ENCODE assay signal across 1 cellular context in the genomic region with DNA sequence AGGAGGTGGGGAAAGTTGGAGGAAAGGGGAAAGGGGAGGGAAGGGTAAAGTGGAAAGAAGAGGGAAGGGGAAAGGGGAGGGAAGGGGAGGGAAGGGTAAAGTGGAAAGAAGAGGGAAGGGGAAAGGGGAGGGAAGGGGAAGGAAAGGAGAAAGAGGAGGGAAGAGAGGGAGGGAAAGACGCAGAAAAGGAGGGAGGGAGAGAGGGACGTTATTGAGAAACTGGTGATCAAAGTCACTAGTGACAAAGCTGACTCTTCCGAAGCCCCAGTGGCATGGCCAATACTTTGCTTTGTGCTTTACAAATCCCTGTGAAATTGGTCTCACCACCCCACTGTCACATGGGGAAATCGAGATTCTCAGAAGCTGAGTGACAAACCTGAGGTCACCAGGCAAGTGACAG.
TF ChIP-seq lines count a peak whose summit lies in the region.

No MANE protein-coding gene starts in this region.

TF ChIP-seq in HepG2, 621 proteins besides CTCF, POLR2A, EP300 and RAD21 (continued from another document):
- TF ChIP-seq, protein P1, sequence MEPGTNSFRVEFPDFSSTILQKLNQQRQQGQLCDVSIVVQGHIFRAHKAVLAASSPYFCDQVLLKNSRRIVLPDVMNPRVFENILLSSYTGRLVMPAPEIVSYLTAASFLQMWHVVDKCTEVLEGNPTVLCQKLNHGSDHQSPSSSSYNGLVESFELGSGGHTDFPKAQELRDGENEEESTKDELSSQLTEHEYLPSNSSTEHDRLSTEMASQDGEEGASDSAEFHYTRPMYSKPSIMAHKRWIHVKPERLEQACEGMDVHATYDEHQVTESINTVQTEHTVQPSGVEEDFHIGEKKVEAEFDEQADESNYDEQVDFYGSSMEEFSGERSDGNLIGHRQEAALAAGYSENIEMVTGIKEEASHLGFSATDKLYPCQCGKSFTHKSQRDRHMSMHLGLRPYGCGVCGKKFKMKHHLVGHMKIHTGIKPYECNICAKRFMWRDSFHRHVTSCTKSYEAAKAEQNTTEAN (CRISPR knock-in tag; conservative IDR thresholded peaks at IDR 0.05), result no peak
- TF ChIP-seq HNRNPK (IDR thresholded peaks at IDR 0.05; ENCODE audit: low read depth, low read length, poor library complexity, severe bottlenecking) (peak; percentile 84), ZSCAN29 (CRISPR knock-in tag; conservative IDR thresholded peaks at IDR 0.05) (no peak), ZNF589 (CRISPR knock-in tag; conservative IDR thresholded peaks at IDR 0.05) (no peak), RBM39 (IDR thresholded peaks at IDR 0.05; ENCODE audit: low read depth, low read length, poor library complexity, severe bottlenecking) (no peak), HIVEP1 (CRISPR knock-in tag; IDR thresholded peaks at IDR 0.05) (no peak), ZNF792 (CRISPR knock-in tag; IDR thresholded peaks at IDR 0.05) (no peak), ZBTB21 (CRISPR knock-in tag; IDR thresholded peaks at IDR 0.05) (no peak)
